8 cellular contexts compared by ENCODE assay signal in the genomic region with DNA sequence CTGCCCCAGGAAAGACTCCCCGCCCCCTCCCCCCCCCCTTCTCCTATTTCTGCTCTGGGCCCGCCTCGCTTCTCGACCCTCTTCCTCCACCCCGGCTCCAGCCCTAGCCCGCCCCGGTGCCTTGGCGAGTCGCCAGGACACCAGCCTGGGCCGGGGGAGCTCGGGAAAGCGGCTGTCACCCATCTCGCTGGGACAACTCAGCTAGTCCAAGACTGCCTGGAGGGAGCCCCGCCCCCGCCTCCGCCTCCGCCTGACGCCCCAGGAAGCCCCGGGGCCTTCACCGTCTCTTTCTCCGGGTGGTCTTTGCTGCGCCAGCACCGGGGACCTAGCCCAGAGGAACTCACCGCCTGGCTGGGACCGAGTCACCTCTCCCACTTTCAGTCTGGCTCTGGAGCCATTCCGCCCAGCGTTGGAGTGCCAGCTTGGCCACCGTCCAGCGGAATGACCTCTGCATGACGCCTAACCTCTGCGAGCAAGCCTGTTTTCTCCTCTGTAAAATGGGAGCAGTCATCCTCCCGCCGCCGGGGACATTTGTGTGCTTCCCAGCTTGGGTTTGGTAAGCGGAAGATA. TPM values are rescaled to one million over a fixed set of nuclear protein-coding genes. Genes with fewer than 3 reads are reported as not detected.
DNase-seq lines count a peak whose midpoint lies in the region; ATAC-seq and TF ChIP-seq lines count a peak whose summit lies in the region.

No MANE protein-coding gene starts in this region.

- ATAC-seq in lung (ENCODE audit: insufficient read depth, low FRiP score) (no peak), HG03175 (IDR thresholded peaks at IDR 0.05; ENCODE audit: unreplicated experiment) (no peak), GM19397 (IDR thresholded peaks at IDR 0.05; ENCODE audit: unreplicated experiment) (no peak), HG03565 (IDR thresholded peaks at IDR 0.05; ENCODE audit: unreplicated experiment) (no peak)

- H3K9ac ChIP-seq in SK-N-SH (no peak overlapping the region), colonic mucosa (ENCODE audit: low read depth in 2 of 2, low read length in 2 of 2) (peak overlapping the region in 1 of 2 donors; percentile 33)

- intact Hi-C loops in colonic mucosa (cut with DNase I), result no loop called here

- peaks cover 25% of the 10 kb centered on the region for H4K20me1 ChIP-seq in SK-N-SH (ENCODE audit: insufficient read depth)

- H3K4me3 ChIP-seq in SK-N-SH (ENCODE audit: low read depth in 2 of 2, low read length in 1 of 2), result peak overlapping the region; percentile 57 to 72
- H3K4me3 ChIP-seq in colonic mucosa, result peak overlapping the region; percentile 82
- H3K4me3 ChIP-seq in lung, result peak overlapping the region; percentile 10
- peak overlapping the region; percentile 75 for H3K4me3 ChIP-seq in thymus (ENCODE audit: low read length)

- H2AFZ ChIP-seq in SK-N-SH (ENCODE audit: low read depth), result peak overlapping the region; percentile 54

- no peaks in the 10 kb centered on the region for H3K9me3 ChIP-seq in SK-N-SH
- no peaks in the 10 kb centered on the region for H3K9me3 ChIP-seq in colonic mucosa
- no peaks in the 10 kb centered on the region for H3K9me3 ChIP-seq in lung (ENCODE audit: control insufficient read depth in 2 of 2, insufficient read depth in 1 of 2, low read length in 1 of 2)
- H3K9me3 ChIP-seq in thymus (ENCODE audit: control insufficient read depth), result no peaks in the 10 kb centered on the region

- no peak for TF ChIP-seq EP300 in SK-N-SH (IDR thresholded peaks at IDR 0.05; ENCODE audit: borderline replicate concordance in 1 of 2, low read depth in 1 of 2, low read length in 1 of 2)

- POLR2A ChIA-PET in SK-N-SH (lab: Yijun Ruan, JAX), result interaction anchor here (0.8 to 1.7 kb wide), 3 partner anchors 20 to 200 kb away, joined by 3 to 6 read pairs (median 4); no protein-coding TSS in a partner anchor

- H3K4me1 ChIP-seq in SK-N-SH (ENCODE audit: control insufficient read depth in 1 of 2, insufficient read depth in 2 of 2, low read depth in 1 of 2, low read length in 1 of 2) (peaks cover 10 to 31% of the 10 kb centered on the region in 2 experiments; a peak in 2 of 4 replicates), colonic mucosa (no peaks in the 10 kb centered on the region), lung (ENCODE audit: control insufficient read depth in 2 of 2, insufficient read depth in 2 of 2, low read length in 2 of 2) (peaks cover 5 to 21% of the 10 kb centered on the region in 2 donors), thymus (ENCODE audit: control insufficient read depth, insufficient read depth, low read length) (peaks cover 11% of the 10 kb centered on the region)

- H3K79me2 ChIP-seq in SK-N-SH (ENCODE audit: insufficient read depth), result peaks cover 34% of the 10 kb centered on the region

- CTCF ChIA-PET in SK-N-SH (lab: Yijun Ruan, JAX), result interaction anchor here (1.0 to 2.7 kb wide), 5 partner anchors 11 to 72 kb away, joined by 3 to 9 read pairs (median 4); no protein-coding TSS in a partner anchor

- H3K9me2 ChIP-seq in SK-N-SH, result no peaks in the 10 kb centered on the region

- peak overlapping the region; percentile 80 for H3K4me2 ChIP-seq in SK-N-SH

- no peaks in the 10 kb centered on the region for H3K36me3 ChIP-seq in SK-N-SH (replicated peaks in 1 of 2; ENCODE audit: control insufficient read depth in 1 of 2, insufficient read depth in 2 of 2, low read length in 1 of 2)
- H3K36me3 ChIP-seq in colonic mucosa, result no peaks in the 10 kb centered on the region
- H3K36me3 ChIP-seq in lung (ENCODE audit: control insufficient read depth in 2 of 2, insufficient read depth in 2 of 2, low read length in 2 of 2), result no peaks in the 10 kb centered on the region
- H3K36me3 ChIP-seq in thymus (ENCODE audit: control insufficient read depth, insufficient read depth), result no peaks in the 10 kb centered on the region

- no peaks in the 10 kb centered on the region for H3K27me3 ChIP-seq in SK-N-SH (ENCODE audit: insufficient read depth)
- no peaks in the 10 kb centered on the region for H3K27me3 ChIP-seq in colonic mucosa
- H3K27me3 ChIP-seq in lung (ENCODE audit: control insufficient read depth, insufficient read depth), result no peaks in the 10 kb centered on the region
- peaks cover 4% of the 10 kb centered on the region for H3K27me3 ChIP-seq in thymus (ENCODE audit: control insufficient read depth, insufficient read depth)

- no peak for TF ChIP-seq RAD21 in SK-N-SH (IDR thresholded peaks at IDR 0.05; ENCODE audit: low read length)

- peaks cover 11% of the 10 kb centered on the region for H3F3A ChIP-seq in SK-N-SH (replicated peaks; ENCODE audit: insufficient read depth)

- WGBS in SK-N-SH (ENCODE audit: low lambda C conversion rate), result 24% methylated on average over 17 of the region's 35 CpGs
- 13 to 21% methylated on average over 32 to 35 of the region's 35 CpGs for WGBS in lung, 2 donors
- 30% methylated on average over 35 of the region's 35 CpGs for WGBS in thymus

- H3K27ac ChIP-seq in SK-N-SH (ENCODE audit: low read depth in 2 of 2, low read length in 1 of 2) (peak overlapping the region; percentile 78 to 80), colonic mucosa (peak overlapping the region; percentile 24), lung (ENCODE audit: low read depth in 1 of 2, low read length in 1 of 2) (peak overlapping the region; percentile 71 to 86), thymus (ENCODE audit: low read depth) (peak overlapping the region; percentile 47)

- DNase-seq in Daoy (ENCODE audit: low read depth), result peak; percentile 41
- DNase-seq in SK-N-SH, result peak; percentile 91
- DNase-seq in colonic mucosa, result peak; percentile 63
- peak; percentile 73 for DNase-seq in lung (ENCODE audit: low spot score)

- no peak for TF ChIP-seq CTCF in SK-N-SH (IDR thresholded peaks at IDR 0.05)
- TF ChIP-seq CTCF in colonic mucosa (IDR thresholded peaks at IDR 0.05), result no peak
- no peak for TF ChIP-seq CTCF in lung (IDR thresholded peaks at IDR 0.05; ENCODE audit: control extremely low read depth, extremely low read depth)

TF ChIP-seq in SK-N-SH, 30 proteins besides CTCF, POLR2A, EP300 and RAD21:
- TF ChIP-seq NFIC (IDR thresholded peaks at IDR 0.05; ENCODE audit: borderline replicate concordance) (peak; percentile 77), CHD2 (IDR thresholded peaks at IDR 0.05; ENCODE audit: low read length, partially characterized antibody) (peak; percentile 28), GATA2 (CRISPR knock-in tag; IDR thresholded peaks at IDR 0.05) (no peak), RCOR1 (IDR thresholded peaks at IDR 0.05; ENCODE audit: low read length) (peak; percentile 23; the same call in 1 of the 2 replicates)
- TF ChIP-seq, protein P1, sequence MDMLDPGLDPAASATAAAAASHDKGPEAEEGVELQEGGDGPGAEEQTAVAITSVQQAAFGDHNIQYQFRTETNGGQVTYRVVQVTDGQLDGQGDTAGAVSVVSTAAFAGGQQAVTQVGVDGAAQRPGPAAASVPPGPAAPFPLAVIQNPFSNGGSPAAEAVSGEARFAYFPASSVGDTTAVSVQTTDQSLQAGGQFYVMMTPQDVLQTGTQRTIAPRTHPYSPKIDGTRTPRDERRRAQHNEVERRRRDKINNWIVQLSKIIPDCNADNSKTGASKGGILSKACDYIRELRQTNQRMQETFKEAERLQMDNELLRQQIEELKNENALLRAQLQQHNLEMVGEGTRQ (IDR thresholded peaks at IDR 0.05; ENCODE audit: borderline replicate concordance, low read depth, low read length), result no peak
- TF ChIP-seq, protein P2, sequence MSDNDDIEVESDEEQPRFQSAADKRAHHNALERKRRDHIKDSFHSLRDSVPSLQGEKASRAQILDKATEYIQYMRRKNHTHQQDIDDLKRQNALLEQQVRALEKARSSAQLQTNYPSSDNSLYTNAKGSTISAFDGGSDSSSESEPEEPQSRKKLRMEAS (IDR thresholded peaks at IDR 0.05; ENCODE audit: low read depth), result peak; percentile 51; the same call in 1 of the 2 replicates

RNA-seq across cellular contexts. Expression of a gene that starts 1.1 kb away (rescaled TPM):
- total RNA-seq in Daoy (2014; rRNA removed; shearing (Covaris generic)), result 3.0 and 4.3 TPM in 2 replicates
- 15.8 and 16.2 TPM in 2 replicates for polyA plus RNA-seq in SK-N-SH (2012; rRNA removed)
- polyA plus RNA-seq in SK-N-SH (2012; cell fraction: cytosol; rRNA removed), result 10.3 and 13.2 TPM in 2 replicates
- polyA plus RNA-seq in SK-N-SH (2012; cell fraction: nucleus; rRNA removed), result 12.8 and 15.3 TPM in 2 replicates
- 10 to 100 TPM in 1 of 2 donors, 1 to 10 TPM in 1; 4.6 to 19.1 TPM for total RNA-seq in colonic mucosa
- total RNA-seq in lung, result 10 to 100 TPM; 12.2 to 33.5 TPM
- polyA plus RNA-seq in lung, result 10 to 100 TPM; 10.4 to 14.8 TPM
- 5.4 TPM for polyA plus RNA-seq in thymus

Comparison
In these comparisons a context has a peak if more than half of its experiments do, and no peak if none do; other contexts are left out.
1. DNase-seq: peak in every context shown above with its lines; median percentile 91 in SK-N-SH; 73 in lung; 63 in colonic mucosa; 41 in Daoy.
2. H3K27ac ChIP-seq: peak in every context shown above with its lines; median percentile 79 in SK-N-SH; 78 in lung; 47 in thymus; 24 in colonic mucosa.
3. H3K4me3 ChIP-seq: peak in every context shown above with its lines; median percentile 82 in colonic mucosa; 75 in thymus; 64 in SK-N-SH; 10 in lung.